ENCODE assay signal across 22 cellular contexts in the genomic region with DNA sequence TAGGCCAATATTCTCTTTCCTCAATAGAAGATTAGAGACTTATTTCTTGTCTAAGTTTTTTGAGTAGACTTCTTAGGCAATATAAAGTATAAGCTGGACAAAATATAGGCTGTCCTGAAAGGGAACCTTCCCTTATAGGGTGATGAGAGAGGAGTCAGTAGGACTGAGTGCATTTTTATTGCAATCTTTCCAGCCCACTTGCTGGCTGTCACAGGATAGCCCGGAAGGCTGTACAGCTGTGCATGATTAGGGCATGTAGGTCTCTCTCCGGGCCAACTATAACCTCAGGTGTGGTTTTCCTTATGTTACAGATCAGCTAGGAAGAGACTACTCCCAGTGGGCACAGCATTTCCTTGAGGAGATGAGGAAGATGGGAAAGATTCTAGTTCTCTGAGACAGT.
"Had no signal": no experiment of that assay in that cellular context is flagged by ENCODE, and none has a peak within 500 bp of the region (broad histone marks: within the 10 kb centered on the region; RNA-seq: fewer than 3 reads in every experiment).

No MANE protein-coding gene starts in this region.

- H3K27me3 ChIP-seq: dorsolateral prefrontal cortex, sigmoid colon, stomach, thyroid gland, vagina had no signal

- H3K9me3 ChIP-seq: prostate gland, sigmoid colon, stomach, thyroid gland, vagina had no signal

- H3K36me3 Mint-ChIP-seq: mesothelial cell of epicardium; naive thymus-derived CD4-positive, alpha-beta T cell; stimulated activated effector memory CD8-positive, alpha-beta T cell treated with anti-CD3 and anti-CD28 coated beads, Interleukin-12 subunit alpha, Interleukin-12 subunit beta, amount 100 ng/mL, for 72 hours had no signal

- H3K36me3 ChIP-seq: prostate gland, sigmoid colon, stomach, thyroid gland, vagina had no signal

- H3K27ac Mint-ChIP-seq: memory B cell; mesothelial cell of epicardium; naive thymus-derived CD4-positive, alpha-beta T cell; stimulated activated effector memory CD8-positive, alpha-beta T cell treated with anti-CD3 and anti-CD28 coated beads, Interleukin-12 subunit alpha, Interleukin-12 subunit beta, amount 100 ng/mL, for 72 hours had no signal

- ATAC-seq: left colon; naive thymus-derived CD4-positive, alpha-beta T cell; right cardiac atrium; stimulated activated effector memory CD8-positive, alpha-beta T cell treated with anti-CD3 and anti-CD28 coated beads, Interleukin-12 subunit alpha, Interleukin-12 subunit beta, amount 100 ng/mL, for 72 hours had no signal

- H3K4me3 Mint-ChIP-seq: memory B cell; mesothelial cell of epicardium; naive thymus-derived CD4-positive, alpha-beta T cell; nephron progenitor cell; stimulated activated effector memory CD8-positive, alpha-beta T cell treated with anti-CD3 and anti-CD28 coated beads, Interleukin-12 subunit alpha, Interleukin-12 subunit beta, amount 100 ng/mL, for 72 hours had no signal

- H3K4me3 ChIP-seq: dorsolateral prefrontal cortex, lung, prostate gland, sigmoid colon, stomach, thyroid gland, vagina had no signal

- H3K27ac ChIP-seq: dorsolateral prefrontal cortex, prostate gland, sigmoid colon, stomach, thyroid gland, vagina had no signal

- H3K4me1 Mint-ChIP-seq: nephron progenitor cell; stimulated activated effector memory CD8-positive, alpha-beta T cell treated with anti-CD3 and anti-CD28 coated beads, Interleukin-12 subunit alpha, Interleukin-12 subunit beta, amount 100 ng/mL, for 72 hours had no signal

- H3K4me1 ChIP-seq: prostate gland, stomach, thyroid gland, vagina had no signal

- H3K27me3 Mint-ChIP-seq: memory B cell; naive thymus-derived CD4-positive, alpha-beta T cell had no signal

- DNase-seq: dorsolateral prefrontal cortex; effector CD4-positive, alpha-beta T cell; head of caudate nucleus; kidney; left colon; naive thymus-derived CD4-positive, alpha-beta T cell; nephron progenitor cell; nucleus accumbens; right cardiac atrium; sigmoid colon; stimulated activated CD4-positive, alpha-beta T cell treated with anti-CD3 and anti-CD28 coated beads, Interleukin-2, amount 100 ng/mL, for 24 hours; stimulated activated CD4-positive, alpha-beta T cell treated with anti-CD3 and anti-CD28 coated beads, Interleukin-4, amount 100 ng/mL, for 24 hours; stimulated activated naive CD4-positive, alpha-beta T cell treated with Interleukin-2 at 50 U/mL for 16 hours; stomach; thyroid gland; trophoblast cell had no signal

- H3K9me3 Mint-ChIP-seq: nephron progenitor cell had no signal
